ENCODE assay signal across 25 cellular contexts in the genomic region with DNA sequence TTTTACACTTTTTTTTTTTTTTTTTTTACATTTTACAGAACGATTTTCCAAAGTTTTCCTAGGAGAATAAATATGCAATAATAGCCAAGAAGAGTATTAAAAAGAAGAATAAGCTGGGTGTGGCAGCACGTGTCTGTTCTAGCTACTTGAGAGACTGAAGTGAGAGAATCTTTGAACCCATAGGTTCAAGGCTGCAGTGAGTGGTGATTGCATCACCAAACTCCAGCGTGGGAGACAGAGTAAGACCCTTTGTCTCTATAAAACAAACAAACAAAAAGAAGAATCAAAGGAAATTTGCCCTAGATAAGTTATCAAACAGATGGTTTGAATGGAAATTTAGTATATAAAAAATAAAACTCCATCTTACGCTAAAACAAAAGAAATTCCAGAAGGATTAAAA.
"Had no signal": no experiment of that assay in that cellular context is flagged by ENCODE, and none has a peak within 500 bp of the region (broad histone marks: within the 10 kb centered on the region; RNA-seq: fewer than 3 reads in every experiment).

No MANE protein-coding gene starts in this region.

- H3K36me3 ChIP-seq: breast epithelium had no signal

- H3K27ac Mint-ChIP-seq: activated B cell treated with CpG ODN at 0.5 μM for 24 hours; activated T-cell treated with anti-CD3 and anti-CD28 coated beads, Interleukin-2, amount 50 U/mL, for 72 hours; endodermal cell; nephron had no signal

- H3K27me3 ChIP-seq: breast epithelium, esophagus squamous epithelium, gastrocnemius medialis, hepatocyte, neutrophil, right lobe of liver had no signal

- H3K27ac ChIP-seq: breast epithelium, epithelial cell of prostate, esophagus squamous epithelium, gastrocnemius medialis, hepatocyte, left ventricle myocardium inferior, neutrophil, right lobe of liver, thoracic aorta had no signal

- DNase-seq: activated B cell treated with CpG ODN at 0.5 μM for 24 hours; activated naive CD4-positive, alpha-beta T cell treated with Interleukin-2 at 50 U/mL for 16 hours; activated T-cell treated with anti-CD3 and anti-CD28 coated beads for 4 hours; activated T-cell treated with anti-CD3 and anti-CD28 coated beads, Interleukin-2, amount 50 U/mL, for 72 hours; central memory CD4-positive, alpha-beta T cell; endodermal cell; esophagus squamous epithelium; gastrocnemius medialis; glutamatergic neuron; islet precursor cell; left ventricle myocardium inferior; right lobe of liver; stimulated activated CD4-positive, alpha-beta T cell treated with anti-CD3 and anti-CD28 coated beads, Interleukin-12 subunit alpha, Interleukin-12 subunit beta, amount 100 ng/mL, for 4 hours; stimulated activated CD4-positive, alpha-beta T cell treated with anti-CD3 and anti-CD28 coated beads, Interleukin-4, amount 100 ng/mL, for 1 hour; stimulated activated naive CD8-positive, alpha-beta T cell treated with anti-CD3 and anti-CD28 coated beads, Interleukin-15, Interleukin-2, amounts not matched to agents 100 U/mL and 50 U/mL, for 24 hours; T-helper 2 cell; trophoblast cell had no signal

- H3K9me3 Mint-ChIP-seq: activated B cell treated with CpG ODN at 0.5 μM for 24 hours; activated T-cell treated with anti-CD3 and anti-CD28 coated beads, Interleukin-2, amount 50 U/mL, for 72 hours had no signal

- H3K4me3 ChIP-seq: breast epithelium, esophagus squamous epithelium, gastrocnemius medialis, hepatocyte, left ventricle myocardium inferior, lung, right lobe of liver, thoracic aorta had no signal

- H3K27me3 Mint-ChIP-seq: activated B cell treated with CpG ODN at 0.5 μM for 24 hours had no signal

- H3K4me1 ChIP-seq: breast epithelium, gastrocnemius medialis had no signal

- H3K9me3 ChIP-seq: breast epithelium, esophagus squamous epithelium, gastrocnemius medialis, left ventricle myocardium inferior, neutrophil, right lobe of liver, thoracic aorta had no signal

- ATAC-seq: activated T-cell treated with anti-CD3 and anti-CD28 coated beads, Interleukin-2, amount 50 U/mL, for 72 hours; gastrocnemius medialis; stimulated activated naive CD8-positive, alpha-beta T cell treated with anti-CD3 and anti-CD28 coated beads, Interleukin-15, Interleukin-2, amounts not matched to agents 100 U/mL and 50 U/mL, for 24 hours had no signal

- H3K4me1 Mint-ChIP-seq: nephron had no signal

- H3K4me3 Mint-ChIP-seq: activated B cell treated with CpG ODN at 0.5 μM for 24 hours; activated T-cell treated with anti-CD3 and anti-CD28 coated beads, Interleukin-2, amount 50 U/mL, for 72 hours; endodermal cell; nephron had no signal

- FAIRE-seq: urothelium cell line had no signal
